ENCODE assay signal across 19 cellular contexts in genomic region chr5:151562019-151562707, GRCh38. TPM values are rescaled to one million over a fixed set of nuclear protein-coding genes. Genes with fewer than 3 reads are reported as not detected.
DNase-seq lines count a peak whose midpoint lies in the region; ATAC-seq and TF ChIP-seq lines count a peak whose summit lies in the region.
"Had no signal": no experiment of that assay in that cellular context is flagged by ENCODE, and none has a peak within 500 bp of the region (broad histone marks: within the 10 kb centered on the region; RNA-seq: fewer than 3 reads in every experiment).

No MANE protein-coding gene starts in this region.

- ATAC-seq in HG03432 (IDR thresholded peaks at IDR 0.05; ENCODE audit: unreplicated experiment), result no peak
- ATAC-seq: GM12878, PC-3, SK-N-SH treated with all-trans-retinoic acid at 6 μM for 48 hours, T-cell had no signal

- no peaks in the 10 kb centered on the region for H3K27me3 Mint-ChIP-seq in glutamatergic neuron (ENCODE audit: unreplicated experiment)
- peaks cover 3% of the 10 kb centered on the region for H3K27me3 Mint-ChIP-seq in activated naive CD8-positive, alpha-beta T cell treated with anti-CD3 and anti-CD28 coated beads for 36 hours

- H3K4me3 Mint-ChIP-seq in glutamatergic neuron (ENCODE audit: unreplicated experiment), result no peak overlapping the region
- H3K4me3 Mint-ChIP-seq in activated naive CD8-positive, alpha-beta T cell treated with anti-CD3 and anti-CD28 coated beads for 36 hours, result no peak overlapping the region
- H3K4me3 Mint-ChIP-seq: T-cell had no signal

- TF ChIP-seq CTCF in glutamatergic neuron (IDR thresholded peaks at IDR 0.05; ENCODE audit: partially characterized antibody, unreplicated experiment), result no peak

- no peaks in the 10 kb centered on the region for H3K9me3 Mint-ChIP-seq in glutamatergic neuron (ENCODE audit: unreplicated experiment)
- H3K9me3 Mint-ChIP-seq in activated naive CD8-positive, alpha-beta T cell treated with anti-CD3 and anti-CD28 coated beads for 36 hours, result no peaks in the 10 kb centered on the region
- H3K9me3 Mint-ChIP-seq: T-cell had no signal

- H3K4me1 Mint-ChIP-seq in glutamatergic neuron (ENCODE audit: low read depth, unreplicated experiment), result no peaks in the 10 kb centered on the region
- H3K4me1 Mint-ChIP-seq in activated naive CD8-positive, alpha-beta T cell treated with anti-CD3 and anti-CD28 coated beads for 36 hours, result no peaks in the 10 kb centered on the region
- H3K4me1 Mint-ChIP-seq: T-cell had no signal

- no peaks in the 10 kb centered on the region for H3K36me3 Mint-ChIP-seq in glutamatergic neuron (ENCODE audit: unreplicated experiment)
- no peaks in the 10 kb centered on the region for H3K36me3 Mint-ChIP-seq in activated naive CD8-positive, alpha-beta T cell treated with anti-CD3 and anti-CD28 coated beads for 36 hours
- H3K36me3 Mint-ChIP-seq: T-cell had no signal

- peak overlapping the region; percentile 23 for H3K27ac Mint-ChIP-seq in glutamatergic neuron (ENCODE audit: unreplicated experiment)
- H3K27ac Mint-ChIP-seq in activated naive CD8-positive, alpha-beta T cell treated with anti-CD3 and anti-CD28 coated beads for 36 hours, result no peak overlapping the region
- H3K27ac Mint-ChIP-seq: T-cell had no signal

- DNase-seq in COR-L47 (lab: John Stamatoyannopoulos, UW) (peak; percentile 75), ELF-1 (ENCODE audit: low read depth, low spot score) (peak; percentile 84), NCI-H69 (lab: John Stamatoyannopoulos, UW) (peak; percentile 10), glutamatergic neuron (no peak), NCI-H1417 (lab: John Stamatoyannopoulos, UW) (no peak)
- DNase-seq in activated naive CD8-positive, alpha-beta T cell treated with anti-CD3 and anti-CD28 coated beads for 36 hours, result no peak
- DNase-seq: AML-193, GF-D8, GM23248, NCI-H1436 treated with DMSO at 0.1 percent for 48 hours, NCI-H446 treated with DMSO at 0.1 percent for 48 hours, NCI-H748 treated with DMSO at 0.1 percent for 48 hours, PC-3, RPMI8226, SIG-M5, T-cell had no signal

RNA-seq across cellular contexts. Expression of gene FAT2, which starts 29.0 kb away (rescaled TPM):
- total RNA-seq in glutamatergic neuron (ENCODE audit: unreplicated experiment), result 0.02 TPM
- not detected for total RNA-seq in activated naive CD8-positive, alpha-beta T cell treated with anti-CD3 and anti-CD28 coated beads for 36 hours
- total RNA-seq: GM23248, PC-3, T-cell had no signal

Comparison
In these comparisons a context has a peak if more than half of its experiments do, and no peak if none do; other contexts are left out.
1. DNase-seq: peak in COR-L47 (single experiment), ELF-1 (single experiment) and NCI-H69 (single experiment); none in glutamatergic neuron (single experiment), NCI-H1417 (0 of 3) and activated naive CD8-positive, alpha-beta T cell treated with anti-CD3 and anti-CD28 coated beads for 36 hours (single experiment).